Comparison of ENCODE assay signal across 8 cellular contexts in the genomic region with DNA sequence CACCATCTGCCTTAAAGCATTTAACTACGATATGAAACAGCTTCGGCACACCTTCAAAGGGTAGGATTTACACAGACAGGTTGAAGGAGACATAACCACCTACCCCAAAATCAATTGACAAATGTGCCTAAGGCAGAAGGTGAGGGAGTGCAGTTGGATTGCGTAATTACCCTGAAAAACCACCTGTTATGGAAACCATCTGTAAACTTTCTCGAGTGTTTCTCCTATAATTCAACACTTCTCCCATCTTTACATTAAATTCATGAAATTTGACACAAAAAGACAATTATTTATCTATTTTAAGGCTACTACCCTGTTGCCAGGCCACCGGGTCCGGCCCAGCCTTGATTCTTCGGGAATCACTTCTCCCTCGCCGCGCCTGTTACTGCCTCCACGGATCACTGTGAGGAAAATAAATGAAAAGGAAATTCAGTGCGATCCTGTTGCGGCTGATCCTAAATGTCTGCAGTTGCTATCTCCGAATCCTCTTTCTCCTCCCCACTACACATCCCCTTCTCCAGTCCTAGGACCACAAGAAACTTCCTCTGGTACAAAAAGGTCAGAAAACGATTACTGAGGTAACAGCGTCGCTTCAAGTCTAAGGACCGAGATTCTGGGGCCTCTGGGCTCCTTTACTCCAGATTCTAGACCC. TPM values are rescaled to one million over a fixed set of nuclear protein-coding genes. Genes with fewer than 3 reads are reported as not detected.
A peak's percentile ranks its signal among the peaks of the same experiment; 100 is the strongest.
DNase-seq lines count a peak whose midpoint lies in the region; ATAC-seq, FAIRE-seq and TF ChIP-seq lines count a peak whose summit lies in the region.

No MANE protein-coding gene starts in this region.

- H3K9me3 Mint-ChIP-seq in activated T-helper 1 cell treated with anti-CD3 and anti-CD28 coated beads, Interleukin-12 subunit alpha, Interleukin-12 subunit beta, Interleukin-2, Interleukin-4 antibody, amounts not matched to agents 30 ng/mL and 10 ng/mL and 1 ng/mL, durations not matched to agents 14 hours and 24 hours and 36 hours: no peaks in the 10 kb centered on the region

- H3K4me3 Mint-ChIP-seq in activated T-helper 1 cell treated with anti-CD3 and anti-CD28 coated beads, Interleukin-12 subunit alpha, Interleukin-12 subunit beta, Interleukin-2, Interleukin-4 antibody, amounts not matched to agents 30 ng/mL and 10 ng/mL and 1 ng/mL, durations not matched to agents 14 hours and 24 hours and 36 hours: peak overlapping the region; percentile 98

- peak overlapping the region; percentile 97 for H3K27ac Mint-ChIP-seq in activated T-helper 1 cell treated with anti-CD3 and anti-CD28 coated beads, Interleukin-12 subunit alpha, Interleukin-12 subunit beta, Interleukin-2, Interleukin-4 antibody, amounts not matched to agents 30 ng/mL and 10 ng/mL and 1 ng/mL, durations not matched to agents 14 hours and 24 hours and 36 hours

- peaks cover 13% of the 10 kb centered on the region for H3K27me3 ChIP-seq in HUES6 (ENCODE audit: control insufficient read depth, insufficient read depth, low read length)

- peaks cover 22% of the 10 kb centered on the region for H3K36me3 ChIP-seq in HUES6 (ENCODE audit: control insufficient read depth, insufficient read depth, low read length)

- no peak for FAIRE-seq in H54 (lab: Jason Lieb, UNC)

- H3K36me3 Mint-ChIP-seq in activated T-helper 1 cell treated with anti-CD3 and anti-CD28 coated beads, Interleukin-12 subunit alpha, Interleukin-12 subunit beta, Interleukin-2, Interleukin-4 antibody, amounts not matched to agents 30 ng/mL and 10 ng/mL and 1 ng/mL, durations not matched to agents 14 hours and 24 hours and 36 hours (ENCODE audit: low read depth): peaks cover 29% of the 10 kb centered on the region

- no peak for TF ChIP-seq POLR2A in H54 (IDR thresholded peaks at IDR 0.05; ENCODE audit: low read depth, low read length)

- H3K4me1 ChIP-seq in HUES6 (ENCODE audit: control insufficient read depth, insufficient read depth, low read length): peaks cover 3% of the 10 kb centered on the region

- TF ChIP-seq CTCF in retinal pigment epithelial cell (conservative IDR thresholded peaks at IDR 0.05; ENCODE audit: low read depth, low read length): no peak

- peaks cover 67% of the 10 kb centered on the region for H3K4me1 Mint-ChIP-seq in activated T-helper 1 cell treated with anti-CD3 and anti-CD28 coated beads, Interleukin-12 subunit alpha, Interleukin-12 subunit beta, Interleukin-2, Interleukin-4 antibody, amounts not matched to agents 30 ng/mL and 10 ng/mL and 1 ng/mL, durations not matched to agents 14 hours and 24 hours and 36 hours (ENCODE audit: low read depth)

- DNase-seq in DMS53 treated with DMSO at 0.1 percent for 48 hours (lab: John Stamatoyannopoulos, UW; ENCODE audit: unreplicated experiment): peak; percentile 4
- DNase-seq in activated T-helper 1 cell treated with anti-CD3 and anti-CD28 coated beads, Interleukin-12 subunit alpha, Interleukin-12 subunit beta, Interleukin-2, Interleukin-4 antibody, amounts not matched to agents 30 ng/mL and 10 ng/mL and 1 ng/mL, durations not matched to agents 14 hours and 24 hours and 36 hours (ENCODE audit: low spot score): no peak
- no peak for DNase-seq in left ventricle myocardium superior
- DNase-seq in retinal pigment epithelial cell (ENCODE audit: low read depth): no peak
- no peak for DNase-seq in H54 (ENCODE audit: insufficient read length, low spot score)
- DNase-seq in SKM-1 treated with dmso at 0.1 percent for 144 hours (lab: John Stamatoyannopoulos, UW; ENCODE audit: unreplicated experiment): no peak

- peak overlapping the region; percentile 81 for H3K4me3 ChIP-seq in HUES6 (ENCODE audit: low read depth, low read length)
- peak overlapping the region; percentile 84 for H3K4me3 ChIP-seq in retinal pigment epithelial cell (ENCODE audit: low read length)

- intact Hi-C loops in activated T-helper 1 cell treated with anti-CD3 and anti-CD28 coated beads, Interleukin-12 subunit alpha, Interleukin-12 subunit beta, Interleukin-2, Interleukin-4 antibody, amounts not matched to agents 30 ng/mL and 10 ng/mL and 1 ng/mL, durations not matched to agents 14 hours and 24 hours and 36 hours (cut with micrococcal nuclease): loop anchor here (2.0 to 10.0 kb wide), 9 partner anchors 243 to 1751 kb away; a partner anchor contains a TSS
- intact Hi-C loops in left ventricle myocardium superior (cut with micrococcal nuclease): no loop called here

- H3K9ac ChIP-seq in HUES6 (ENCODE audit: low read length): peak overlapping the region; percentile 94

- H3K9me3 ChIP-seq in HUES6 (ENCODE audit: control insufficient read depth, insufficient read depth, low read depth, low read length): no peaks in the 10 kb centered on the region

- no peaks in the 10 kb centered on the region for H3K27me3 Mint-ChIP-seq in activated T-helper 1 cell treated with anti-CD3 and anti-CD28 coated beads, Interleukin-12 subunit alpha, Interleukin-12 subunit beta, Interleukin-2, Interleukin-4 antibody, amounts not matched to agents 30 ng/mL and 10 ng/mL and 1 ng/mL, durations not matched to agents 14 hours and 24 hours and 36 hours (ENCODE audit: insufficient read depth)

- peak overlapping the region; percentile 66 for H3K27ac ChIP-seq in HUES6 (ENCODE audit: low read depth, low read length)

- ATAC-seq in left ventricle myocardium superior: peak; percentile 11
- ATAC-seq in GM18861 (IDR thresholded peaks at IDR 0.05; ENCODE audit: unreplicated experiment): no peak

RNA-seq across cellular contexts. Expression of a gene that starts 0.7 kb away (rescaled TPM):
- 45.2 and 50.4 TPM in 2 replicates for total RNA-seq in activated T-helper 1 cell treated with anti-CD3 and anti-CD28 coated beads, Interleukin-12 subunit alpha, Interleukin-12 subunit beta, Interleukin-2, Interleukin-4 antibody, amounts not matched to agents 30 ng/mL and 10 ng/mL and 1 ng/mL, durations not matched to agents 14 hours and 24 hours and 36 hours
- 6.3 TPM for total RNA-seq in left ventricle myocardium superior

RNA-seq across cellular contexts. Expression of a gene that starts 0.8 kb away (rescaled TPM):
- 15.3 and 18.8 TPM in 2 replicates for total RNA-seq in activated T-helper 1 cell treated with anti-CD3 and anti-CD28 coated beads, Interleukin-12 subunit alpha, Interleukin-12 subunit beta, Interleukin-2, Interleukin-4 antibody, amounts not matched to agents 30 ng/mL and 10 ng/mL and 1 ng/mL, durations not matched to agents 14 hours and 24 hours and 36 hours
- 3.5 TPM for total RNA-seq in left ventricle myocardium superior

RNA-seq across cellular contexts. Expression of a gene that starts 60.0 kb away (rescaled TPM):
- total RNA-seq in activated T-helper 1 cell treated with anti-CD3 and anti-CD28 coated beads, Interleukin-12 subunit alpha, Interleukin-12 subunit beta, Interleukin-2, Interleukin-4 antibody, amounts not matched to agents 30 ng/mL and 10 ng/mL and 1 ng/mL, durations not matched to agents 14 hours and 24 hours and 36 hours: 3.2 and 3.3 TPM in 2 replicates
- 6.8 TPM for total RNA-seq in left ventricle myocardium superior
